Comparison of ENCODE assay signal across 16 cellular contexts in genomic region chr5:94812232-94812631, GRCh38.
DNase-seq lines count a peak whose midpoint lies in the region; ATAC-seq, FAIRE-seq and TF ChIP-seq lines count a peak whose summit lies in the region.
"Had no signal": no experiment of that assay in that cellular context is flagged by ENCODE, and none has a peak within 500 bp of the region (broad histone marks: within the 10 kb centered on the region; RNA-seq: fewer than 3 reads in every experiment).

No MANE protein-coding gene starts in this region.

- H3K27me3 Mint-ChIP-seq in neural progenitor cell (ENCODE audit: insufficient read depth, low read depth) (no peaks in the 10 kb centered on the region), Calu3 (ENCODE audit: unreplicated experiment) (no peaks in the 10 kb centered on the region)

- H3K4me1 ChIP-seq in PC-3 (ENCODE audit: insufficient read depth, low read length) = no peaks in the 10 kb centered on the region
- H3K4me1 ChIP-seq in neural progenitor cell = no peaks in the 10 kb centered on the region

- H3K4me1 Mint-ChIP-seq in neural progenitor cell (no peaks in the 10 kb centered on the region), Calu3 (ENCODE audit: low read depth, unreplicated experiment) (no peaks in the 10 kb centered on the region)
- H3K4me1 Mint-ChIP-seq: B cell, CD14-positive monocyte had no signal

- H3K4me3 ChIP-seq in LNCaP clone FGC (ENCODE audit: low read depth, low read length) (no peak overlapping the region), PC-3 (ENCODE audit: low read length) (no peak overlapping the region), neural progenitor cell (no peak overlapping the region)

- FAIRE-seq in G401.6 (lab: Jason Lieb, UNC) = peak; percentile 44
- FAIRE-seq: GM12892, H54, HepG2 had no signal

- no peak overlapping the region for H2AFZ ChIP-seq in PC-3 (ENCODE audit: low read length)
- H2AFZ ChIP-seq in neural progenitor cell (replicated peaks) = no peak overlapping the region

- ATAC-seq in PC-3 (no peak), GM19455 (IDR thresholded peaks at IDR 0.05; ENCODE audit: unreplicated experiment) (no peak)
- ATAC-seq: CD8-positive, alpha-beta T cell; HepG2 had no signal

- no peaks in the 10 kb centered on the region for H3K36me3 ChIP-seq in PC-3 (ENCODE audit: low read depth, low read length)
- no peaks in the 10 kb centered on the region for H3K36me3 ChIP-seq in neural progenitor cell

- H3F3A ChIP-seq in PC-3 (ENCODE audit: low read length, unreplicated experiment) (no peaks in the 10 kb centered on the region), neural progenitor cell (ENCODE audit: low read depth) (no peaks in the 10 kb centered on the region)

- no peak for DNase-seq in LNCaP clone FGC (ENCODE audit: low read depth)
- no peak for DNase-seq in PC-3
- DNase-seq in neural progenitor cell (ENCODE audit: low spot score) = no peak
- DNase-seq in Calu3 = no peak
- DNase-seq in activated effector memory CD4-positive, alpha-beta T cell treated with Interleukin-2 at 50 U/mL for 16 hours = no peak
- DNase-seq in C1 segment of cervical spinal cord (lab: John Stamatoyannopoulos, UW) = no peak
- DNase-seq: CD8-positive, alpha-beta T cell; COR-L47 had no signal

- H3K79me2 ChIP-seq in PC-3 (ENCODE audit: low read length) = no peaks in the 10 kb centered on the region
- H3K79me2 ChIP-seq in neural progenitor cell (ENCODE audit: low read depth) = no peaks in the 10 kb centered on the region

- no peaks in the 10 kb centered on the region for H3K9me3 Mint-ChIP-seq in neural progenitor cell
- no peaks in the 10 kb centered on the region for H3K9me3 Mint-ChIP-seq in Calu3 (ENCODE audit: low read depth, unreplicated experiment)
- H3K9me3 Mint-ChIP-seq: CD14-positive monocyte; CD8-positive, alpha-beta T cell had no signal

- no peak overlapping the region for H3K4me3 Mint-ChIP-seq in neural progenitor cell
- no peak overlapping the region for H3K4me3 Mint-ChIP-seq in Calu3 (ENCODE audit: low read depth, unreplicated experiment)
- H3K4me3 Mint-ChIP-seq: B cell; CD14-positive monocyte; CD8-positive, alpha-beta T cell had no signal

- BruUV-seq in PC-3 (replicated peaks; lab: Mats Ljungman, UMichigan) (no TSS peak), Calu3 (replicated peaks; lab: Mats Ljungman, UMichigan) (no TSS peak)

- POLR2A ChIA-PET in PC-3 (lab: Charles Lee; ENCODE audit: unreplicated experiment) = no interaction called here

- H3K27me3 ChIP-seq in PC-3 (ENCODE audit: low read length) = no peaks in the 10 kb centered on the region
- H3K27me3 ChIP-seq in neural progenitor cell = no peaks in the 10 kb centered on the region

- no peaks in the 10 kb centered on the region for H3K9me2 ChIP-seq in PC-3 (replicated peaks; ENCODE audit: low read length)

- H3K27ac ChIP-seq in PC-3 (ENCODE audit: low read length) (no peak overlapping the region), neural progenitor cell (no peak overlapping the region)
- H3K27ac ChIP-seq: KMS-11 had no signal

- H3K36me3 Mint-ChIP-seq in neural progenitor cell (no peaks in the 10 kb centered on the region), Calu3 (ENCODE audit: insufficient read depth, unreplicated experiment) (no peaks in the 10 kb centered on the region)
- H3K36me3 Mint-ChIP-seq: CD8-positive, alpha-beta T cell had no signal

- H3K9ac ChIP-seq in PC-3 (ENCODE audit: low read length) (no peak overlapping the region), neural progenitor cell (no peak overlapping the region)
- H3K9ac ChIP-seq: KMS-11 had no signal

- H3K4me2 ChIP-seq in PC-3 (ENCODE audit: low read length) = no peak overlapping the region
- no peak overlapping the region for H3K4me2 ChIP-seq in neural progenitor cell
- H3K4me2 ChIP-seq: KMS-11 had no signal

- H3K27ac Mint-ChIP-seq in neural progenitor cell = no peak overlapping the region
- no peak overlapping the region for H3K27ac Mint-ChIP-seq in Calu3 (ENCODE audit: unreplicated experiment)
- H3K27ac Mint-ChIP-seq: B cell; CD14-positive monocyte; CD8-positive, alpha-beta T cell had no signal

- TF ChIP-seq CTCF in LNCaP clone FGC (IDR thresholded peaks at IDR 0.05; ENCODE audit: control insufficient read depth, extremely low read depth, insufficient read depth) = peak; percentile 13; the same call in 1 of the 2 replicates
- TF ChIP-seq CTCF in PC-3 (conservative IDR thresholded peaks at IDR 0.05; ENCODE audit: low read depth, low read length) = peak; percentile 30
- peak; percentile 26 for TF ChIP-seq CTCF in neural progenitor cell (IDR thresholded peaks at IDR 0.05)
- no peak for TF ChIP-seq CTCF in Calu3 (IDR thresholded peaks at IDR 0.05; ENCODE audit: unreplicated experiment)

- H3K9me3 ChIP-seq in PC-3 (ENCODE audit: low read length) (no peaks in the 10 kb centered on the region), neural progenitor cell (ENCODE audit: low read depth) (no peaks in the 10 kb centered on the region)

- H4K20me1 ChIP-seq in PC-3 (ENCODE audit: low read length) = no peaks in the 10 kb centered on the region
- no peaks in the 10 kb centered on the region for H4K20me1 ChIP-seq in neural progenitor cell (ENCODE audit: low read depth)

- CTCF ChIA-PET in PC-3 (lab: Charles Lee) = interaction anchor here (0.6 to 0.7 kb wide), 3 partner anchors 19 to 701 kb away, joined by 5 to 14 read pairs (median 6); a partner anchor contains a TSS
- CTCF ChIA-PET in Calu3 (lab: Charles Lee) = interaction anchor here (0.7 kb wide), 1 partner anchor 743 kb away, joined by 4 read pairs; no protein-coding TSS in a partner anchor

- intact Hi-C loops in PC-3 (cut with micrococcal nuclease) (no loop called here), Calu3 (cut with micrococcal nuclease; ENCODE audit: unreplicated experiment) (no loop called here)
